In the genomic region with DNA sequence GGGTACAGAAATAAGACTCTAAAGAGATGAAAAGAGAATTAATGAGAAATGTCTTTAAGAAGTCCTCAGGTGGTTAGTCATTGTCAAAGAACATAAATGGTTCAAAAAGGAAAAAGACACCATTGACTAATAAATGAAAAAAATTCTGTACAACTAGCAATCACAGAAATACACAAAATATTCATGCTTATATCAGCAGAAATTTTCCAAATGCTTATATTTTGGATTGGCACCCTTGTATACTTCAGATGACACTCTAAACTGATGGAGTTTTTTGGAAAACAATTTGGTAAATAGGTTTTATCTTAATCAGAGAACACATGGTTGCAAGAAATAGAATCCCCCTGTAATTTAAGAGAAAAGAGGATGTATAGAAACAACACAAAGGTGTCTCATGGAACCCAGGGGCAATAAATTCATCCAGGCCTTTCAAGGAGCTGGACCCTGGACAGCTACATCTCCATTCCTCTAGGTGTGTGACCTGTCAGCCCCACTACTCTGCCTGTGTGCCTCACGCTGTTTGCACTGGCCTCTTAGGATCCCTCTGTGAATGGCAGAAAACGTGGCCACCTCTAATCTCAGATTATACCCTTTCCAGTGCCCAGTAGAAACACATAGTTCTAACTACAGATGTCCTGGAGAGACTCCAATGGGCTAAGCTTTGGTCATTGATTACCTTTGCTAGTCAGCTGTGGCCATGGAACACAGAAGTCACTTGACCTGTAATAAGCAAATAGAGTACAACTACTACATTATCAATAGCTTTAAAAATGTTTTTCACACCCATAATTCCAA, we compare ENCODE assay signal across 17 cellular contexts.
DNase-seq lines count a peak whose midpoint lies in the region; ATAC-seq and TF ChIP-seq lines count a peak whose summit lies in the region.
"Had no signal": no experiment of that assay in that cellular context is flagged by ENCODE, and none has a peak within 500 bp of the region (broad histone marks: within the 10 kb centered on the region; RNA-seq: fewer than 3 reads in every experiment).

No MANE protein-coding gene starts in this region.

- no peak overlapping the region for H3K9ac ChIP-seq in neural progenitor cell
- H3K9ac ChIP-seq: BLaER1, GM23248 had no signal

- ATAC-seq in GM23338 (peak; percentile 34), body of pancreas (peak; percentile 73), upper lobe of right lung (peak; percentile 24)

- peaks cover 100% of the 10 kb centered on the region for H3K79me2 ChIP-seq in GM23338 (replicated peaks; ENCODE audit: insufficient read depth)
- H3K79me2 ChIP-seq in neural progenitor cell (ENCODE audit: low read depth): peaks cover 100% of the 10 kb centered on the region

- H3K4me3 ChIP-seq in GM23338: no peak overlapping the region
- no peak overlapping the region for H3K4me3 ChIP-seq in body of pancreas
- no peak overlapping the region for H3K4me3 ChIP-seq in neural progenitor cell
- no peak overlapping the region for H3K4me3 ChIP-seq in upper lobe of right lung
- H3K4me3 ChIP-seq: BLaER1, GM23248 had no signal

- H3K36me3 Mint-ChIP-seq in GM23338 (ENCODE audit: low read depth) (no peaks in the 10 kb centered on the region), neural progenitor cell (peaks cover 12% of the 10 kb centered on the region)
- H3K36me3 Mint-ChIP-seq: CD4-positive, alpha-beta memory T cell; IgD-negative memory B cell had no signal

- H4K20me1 ChIP-seq in GM23338 (replicated peaks; ENCODE audit: insufficient read depth) (peaks cover 47% of the 10 kb centered on the region), neural progenitor cell (ENCODE audit: low read depth) (peaks cover 92% of the 10 kb centered on the region)
- H4K20me1 ChIP-seq: BLaER1 had no signal

- H3K9me3 ChIP-seq in body of pancreas (no peaks in the 10 kb centered on the region), neural progenitor cell (ENCODE audit: low read depth) (no peaks in the 10 kb centered on the region), upper lobe of right lung (no peaks in the 10 kb centered on the region)
- H3K9me3 ChIP-seq: BLaER1 had no signal

- H3K9me2 ChIP-seq in GM23338 (ENCODE audit: insufficient read depth): no peaks in the 10 kb centered on the region

- WGBS in body of pancreas, 2 donors: 9 to 27% methylated on average over 2 of the region's 2 CpGs

- H2AFZ ChIP-seq in GM23338 (no peak overlapping the region), neural progenitor cell (replicated peaks) (no peak overlapping the region)
- H2AFZ ChIP-seq: GM23248 had no signal

- H3K4me1 Mint-ChIP-seq in GM23338: peaks cover 58% of the 10 kb centered on the region
- peaks cover 41% of the 10 kb centered on the region for H3K4me1 Mint-ChIP-seq in neural progenitor cell
- H3K4me1 Mint-ChIP-seq: CD4-positive, alpha-beta memory T cell; IgD-negative memory B cell had no signal

- DNase-seq in GM23338 (ENCODE audit: low spot score) (no peak), body of pancreas (peak in 3 of 4 donors; percentile 26 to 41 (median 34)), neural progenitor cell (ENCODE audit: low spot score) (no peak), upper lobe of right lung (no peak), ACHN (no peak), NCI-H187 (lab: John Stamatoyannopoulos, UW) (no peak), NCI-H1105 treated with DMSO at 0.1 percent for 48 hours (lab: John Stamatoyannopoulos, UW) (no peak)
- DNase-seq: CD4-positive, alpha-beta memory T cell; DMS153; DMS79; GDM1; GM23248; HCEC 1CT had no signal

- H3K27me3 Mint-ChIP-seq in GM23338 (ENCODE audit: insufficient read depth, low read depth, poor library complexity): peaks cover 5% of the 10 kb centered on the region
- H3K27me3 Mint-ChIP-seq in neural progenitor cell (ENCODE audit: insufficient read depth, low read depth): peaks cover 3% of the 10 kb centered on the region

- no peak overlapping the region for H3K4me3 Mint-ChIP-seq in GM23338
- H3K4me3 Mint-ChIP-seq in neural progenitor cell: no peak overlapping the region
- H3K4me3 Mint-ChIP-seq: CD14-positive monocyte; CD4-positive, alpha-beta memory T cell; IgD-negative memory B cell had no signal

- H3K4me1 ChIP-seq in GM23338 (ENCODE audit: insufficient read depth) (peaks cover 31% of the 10 kb centered on the region), body of pancreas (peaks cover 28% of the 10 kb centered on the region), neural progenitor cell (peaks cover 62% of the 10 kb centered on the region), upper lobe of right lung (peaks cover 16% of the 10 kb centered on the region)

- TF ChIP-seq CTCF in GM23338 (conservative IDR thresholded peaks at IDR 0.05; ENCODE audit: low read depth in 2 of 2) (no peak), body of pancreas (IDR thresholded peaks at IDR 0.05) (no peak), neural progenitor cell (IDR thresholded peaks at IDR 0.05) (no peak), upper lobe of right lung (IDR thresholded peaks at IDR 0.05) (no peak)

- H3K27ac Mint-ChIP-seq in GM23338 (no peak overlapping the region; the same call in 1 of the 2 replicates), neural progenitor cell (no peak overlapping the region)
- H3K27ac Mint-ChIP-seq: CD14-positive monocyte; CD4-positive, alpha-beta memory T cell; IgD-negative memory B cell had no signal

- in situ Hi-C loops in ACHN (cut with HindIII; ENCODE audit: low pct_ligation_motif_present, low pct_unique_long_range_greater_than_20kb, low sequenced_read_pairs): no loop called here

- no peaks in the 10 kb centered on the region for H3K9me3 Mint-ChIP-seq in GM23338
- H3K9me3 Mint-ChIP-seq in neural progenitor cell: no peaks in the 10 kb centered on the region
- H3K9me3 Mint-ChIP-seq: CD14-positive monocyte; CD4-positive, alpha-beta memory T cell; IgD-negative memory B cell had no signal

- H3K4me2 ChIP-seq in GM23338: no peak overlapping the region
- H3K4me2 ChIP-seq in neural progenitor cell: peak overlapping the region; percentile 0
- H3K4me2 ChIP-seq: BLaER1 had no signal

- TF ChIP-seq POLR2A in body of pancreas (IDR thresholded peaks at IDR 0.05): no peak

- intact Hi-C loops in body of pancreas (cut with DNase I): no loop called here
- intact Hi-C loops in upper lobe of right lung (cut with DNase I): no loop called here

- H3K27me3 ChIP-seq in GM23338 (ENCODE audit: insufficient read depth): no peaks in the 10 kb centered on the region
- H3K27me3 ChIP-seq in body of pancreas: no peaks in the 10 kb centered on the region
- no peaks in the 10 kb centered on the region for H3K27me3 ChIP-seq in neural progenitor cell
- H3K27me3 ChIP-seq in upper lobe of right lung: no peaks in the 10 kb centered on the region
- H3K27me3 ChIP-seq: BLaER1 had no signal

- H3F3A ChIP-seq in GM23338 (replicated peaks; ENCODE audit: low read depth) (0 out of 2 replicates have a peak, but pooled peaks cover 4% of the 10 kb centered on the region), neural progenitor cell (ENCODE audit: low read depth) (peaks cover 9% of the 10 kb centered on the region)

- H3K36me3 ChIP-seq in GM23338 (ENCODE audit: insufficient read depth) (no peaks in the 10 kb centered on the region), body of pancreas (replicated peaks in 1 of 2; ENCODE audit: insufficient read depth in 1 of 2, low read depth in 2 of 2) (no peaks in the 10 kb centered on the region), neural progenitor cell (no peaks in the 10 kb centered on the region), upper lobe of right lung (no peaks in the 10 kb centered on the region)
- H3K36me3 ChIP-seq: BLaER1 had no signal

- H3K27ac ChIP-seq in GM23338 (ENCODE audit: low read depth) (no peak overlapping the region), body of pancreas (no peak overlapping the region), neural progenitor cell (no peak overlapping the region), upper lobe of right lung (no peak overlapping the region)
- H3K27ac ChIP-seq: BLaER1, GM23248, HL-60 had no signal

TF ChIP-seq in GM23338, 12 proteins besides CTCF, POLR2A, EP300 and RAD21 (continues in another document):
- TF ChIP-seq, protein P1, sequence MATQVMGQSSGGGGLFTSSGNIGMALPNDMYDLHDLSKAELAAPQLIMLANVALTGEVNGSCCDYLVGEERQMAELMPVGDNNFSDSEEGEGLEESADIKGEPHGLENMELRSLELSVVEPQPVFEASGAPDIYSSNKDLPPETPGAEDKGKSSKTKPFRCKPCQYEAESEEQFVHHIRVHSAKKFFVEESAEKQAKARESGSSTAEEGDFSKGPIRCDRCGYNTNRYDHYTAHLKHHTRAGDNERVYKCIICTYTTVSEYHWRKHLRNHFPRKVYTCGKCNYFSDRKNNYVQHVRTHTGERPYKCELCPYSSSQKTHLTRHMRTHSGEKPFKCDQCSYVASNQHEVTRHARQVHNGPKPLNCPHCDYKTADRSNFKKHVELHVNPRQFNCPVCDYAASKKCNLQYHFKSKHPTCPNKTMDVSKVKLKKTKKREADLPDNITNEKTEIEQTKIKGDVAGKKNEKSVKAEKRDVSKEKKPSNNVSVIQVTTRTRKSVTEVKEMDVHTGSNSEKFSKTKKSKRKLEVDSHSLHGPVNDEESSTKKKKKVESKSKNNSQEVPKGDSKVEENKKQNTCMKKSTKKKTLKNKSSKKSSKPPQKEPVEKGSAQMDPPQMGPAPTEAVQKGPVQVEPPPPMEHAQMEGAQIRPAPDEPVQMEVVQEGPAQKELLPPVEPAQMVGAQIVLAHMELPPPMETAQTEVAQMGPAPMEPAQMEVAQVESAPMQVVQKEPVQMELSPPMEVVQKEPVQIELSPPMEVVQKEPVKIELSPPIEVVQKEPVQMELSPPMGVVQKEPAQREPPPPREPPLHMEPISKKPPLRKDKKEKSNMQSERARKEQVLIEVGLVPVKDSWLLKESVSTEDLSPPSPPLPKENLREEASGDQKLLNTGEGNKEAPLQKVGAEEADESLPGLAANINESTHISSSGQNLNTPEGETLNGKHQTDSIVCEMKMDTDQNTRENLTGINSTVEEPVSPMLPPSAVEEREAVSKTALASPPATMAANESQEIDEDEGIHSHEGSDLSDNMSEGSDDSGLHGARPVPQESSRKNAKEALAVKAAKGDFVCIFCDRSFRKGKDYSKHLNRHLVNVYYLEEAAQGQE (IDR thresholded peaks at IDR 0.05; ENCODE audit: unreplicated experiment): peak; percentile 43

Comparison
In these comparisons a context has a peak if more than half of its experiments do, and no peak if none do; other contexts are left out.
1. DNase-seq: peak in body of pancreas (3 of 4); none in GM23338 (single experiment), neural progenitor cell (single experiment), upper lobe of right lung (single experiment), ACHN (single experiment), NCI-H187 (0 of 2) and NCI-H1105 treated with DMSO at 0.1 percent for 48 hours (single experiment).
2. Peak in every context shown above with its lines, with median percentiles within 50 percentile points of each other: ATAC-seq.